ENCODE assay signal across 9 cellular contexts in genomic region chr19:53332484-53332883, GRCh38. TPM values are rescaled to one million over a fixed set of nuclear protein-coding genes. Genes with fewer than 3 reads are reported as not detected.
A peak's percentile ranks its signal among the peaks of the same experiment; 100 is the strongest.
DNase-seq lines count a peak whose midpoint lies in the region; ATAC-seq and TF ChIP-seq lines count a peak whose summit lies in the region.
"Had no signal": no experiment of that assay in that cellular context is flagged by ENCODE, and none has a peak within 500 bp of the region (broad histone marks: within the 10 kb centered on the region; RNA-seq: fewer than 3 reads in every experiment).

No MANE protein-coding gene starts in this region.

- peaks cover 8% of the 10 kb centered on the region for H3K4me1 ChIP-seq in smooth muscle cell (ENCODE audit: low read depth)

- H3K9me3 ChIP-seq in smooth muscle cell (replicated peaks; ENCODE audit: low read depth) = no peaks in the 10 kb centered on the region

- peaks cover 5% of the 10 kb centered on the region for H3F3A ChIP-seq in smooth muscle cell (ENCODE audit: low read depth)

- no peaks in the 10 kb centered on the region for H4K20me1 ChIP-seq in smooth muscle cell (ENCODE audit: low read depth)

- H3K4me2 ChIP-seq in smooth muscle cell = peak overlapping the region; percentile 83

- no peaks in the 10 kb centered on the region for H3K27me3 ChIP-seq in smooth muscle cell (ENCODE audit: low read depth)

- H3K9ac ChIP-seq in smooth muscle cell (ENCODE audit: low read depth) = no peak overlapping the region

- H2AFZ ChIP-seq in smooth muscle cell (ENCODE audit: low read depth) = peak overlapping the region; percentile 96

- 84% methylated on average over 14 of the region's 14 CpGs for WGBS in smooth muscle cell (ENCODE audit: low lambda C conversion rate)

- H3K27ac ChIP-seq in VCaP = peak overlapping the region; percentile 78
- H3K27ac ChIP-seq in smooth muscle cell (ENCODE audit: low read depth) = peak overlapping the region; percentile 80

- TF ChIP-seq CTCF in VCaP (conservative IDR thresholded peaks at IDR 0.05) (no peak), foreskin fibroblast (IDR thresholded peaks at IDR 0.05; ENCODE audit: low read depth, low read length) (no peak), smooth muscle cell (IDR thresholded peaks at IDR 0.05; ENCODE audit: borderline replicate concordance, insufficient read depth, poor library complexity, severe bottlenecking) (no peak)

- H3K36me3 ChIP-seq in smooth muscle cell (ENCODE audit: low read depth) = no peaks in the 10 kb centered on the region

- H3K4me3 ChIP-seq in foreskin fibroblast (ENCODE audit: low read depth in 1 of 2, low read length in 2 of 2) (peak overlapping the region; percentile 89 to 100), smooth muscle cell (peak overlapping the region; percentile 91)

- ATAC-seq in HG02623 (IDR thresholded peaks at IDR 0.05; ENCODE audit: unreplicated experiment) = no peak
- no peak for ATAC-seq in HG03280 (IDR thresholded peaks at IDR 0.05; ENCODE audit: unreplicated experiment)

- peak; percentile 15 for DNase-seq in DMS53 (lab: John Stamatoyannopoulos, UW)
- no peak for DNase-seq in DMS53 treated with DMSO at 0.1 percent for 48 hours (lab: John Stamatoyannopoulos, UW; ENCODE audit: unreplicated experiment)
- no peak for DNase-seq in foreskin fibroblast
- no peak for DNase-seq in smooth muscle cell (lab: John Stamatoyannopoulos, UW; ENCODE audit: unreplicated experiment)
- no peak for DNase-seq in kidney glomerular epithelial cell (lab: John Stamatoyannopoulos, UW)
- DNase-seq: NK-92 treated with Interleukin-12 subunit alpha and Interleukin-12 subunit beta, amount 100 ng/mL, for 24 hours had no signal

- peaks cover 18% of the 10 kb centered on the region for H3K79me2 ChIP-seq in smooth muscle cell (ENCODE audit: low read depth)

RNA-seq across cellular contexts. Expression of gene ZNF845, which starts 1.1 kb away (rescaled TPM):
- total RNA-seq in smooth muscle cell = 9.5 and 11.2 TPM in 2 replicates
- 2.0 and 3.1 TPM in 2 replicates for polyA plus RNA-seq in smooth muscle cell

RNA-seq across cellular contexts. Expression of gene ZNF525, which starts 33.0 kb away (rescaled TPM):
- 10.9 and 11.7 TPM in 2 replicates for total RNA-seq in smooth muscle cell
- polyA plus RNA-seq in smooth muscle cell = 1.4 and 2.5 TPM in 2 replicates
